24 cellular contexts compared by ENCODE assay signal in the genomic region with DNA sequence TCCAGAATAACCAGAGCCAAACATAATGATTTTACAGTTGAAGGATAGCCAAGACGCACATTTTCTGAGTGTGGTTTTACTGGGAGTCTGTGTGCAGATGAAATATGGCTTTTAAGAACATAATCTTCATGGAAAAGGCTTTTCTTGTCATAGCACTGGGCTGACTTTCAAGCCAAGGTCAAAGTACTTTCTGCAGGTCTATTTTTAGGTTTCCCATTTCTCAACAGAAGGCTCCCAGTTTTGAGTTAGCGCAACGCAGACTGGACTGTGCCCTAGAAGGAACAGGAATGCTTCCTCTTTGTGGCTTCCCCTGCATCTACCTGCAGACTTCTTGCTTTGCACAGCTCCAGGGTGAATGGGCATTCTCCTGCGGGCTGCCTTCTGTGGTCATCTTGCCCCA.
DNase-seq lines count a peak whose midpoint lies in the region; ATAC-seq, FAIRE-seq and TF ChIP-seq lines count a peak whose summit lies in the region.
"Had no signal": no experiment of that assay in that cellular context is flagged by ENCODE, and none has a peak within 500 bp of the region (broad histone marks: within the 10 kb centered on the region; RNA-seq: fewer than 3 reads in every experiment).

No MANE protein-coding gene starts in this region.

- TF ChIP-seq CTCF in astrocyte (IDR thresholded peaks at IDR 0.05; ENCODE audit: insufficient read depth, low read depth, low read length) (no peak), right lobe of liver (IDR thresholded peaks at IDR 0.05) (no peak)

- no peaks in the 10 kb centered on the region for H3K4me1 ChIP-seq in astrocyte (ENCODE audit: insufficient read depth, low read length)
- peaks cover 0 to 20% (median 4%) of the 10 kb centered on the region in 4 donors for H3K4me1 ChIP-seq in right lobe of liver
- H3K4me1 ChIP-seq: HAP-1 had no signal

- H3K4me1 Mint-ChIP-seq in astrocyte (ENCODE audit: low read depth, unreplicated experiment): peaks cover 13% of the 10 kb centered on the region
- H3K4me1 Mint-ChIP-seq: immature natural killer cell had no signal

- no peaks in the 10 kb centered on the region for H3K9me3 Mint-ChIP-seq in astrocyte (ENCODE audit: unreplicated experiment)
- H3K9me3 Mint-ChIP-seq: CD4-positive, CD25-positive, alpha-beta regulatory T cell; immature natural killer cell had no signal

- H3K9me3 ChIP-seq in astrocyte (ENCODE audit: insufficient read depth, low read depth, low read length) (no peaks in the 10 kb centered on the region), right lobe of liver (peaks cover 0 to 4% (median 0%) of the 10 kb centered on the region in 4 donors)
- H3K9me3 ChIP-seq: HAP-1 had no signal

- 29% methylated on average over 4 of the region's 4 CpGs for WGBS in right lobe of liver (ENCODE audit: insufficient coverage, low coverage, low lambda C conversion rate, missing lambda C conversion rate)

- H3K79me2 ChIP-seq in astrocyte (ENCODE audit: insufficient read depth, low read length): no peaks in the 10 kb centered on the region

- no peaks in the 10 kb centered on the region for H3K27me3 Mint-ChIP-seq in astrocyte (ENCODE audit: low read depth, unreplicated experiment)
- H3K27me3 Mint-ChIP-seq: CD4-positive, CD25-positive, alpha-beta regulatory T cell had no signal

- H3K4me3 ChIP-seq in astrocyte (ENCODE audit: insufficient read depth, low read depth, low read length) (no peak overlapping the region), right lobe of liver (no peak overlapping the region), H7 (ENCODE audit: insufficient read depth, low read depth, low read length) (no peak overlapping the region)
- H3K4me3 ChIP-seq: HAP-1 had no signal

- no peak overlapping the region for H3K27ac Mint-ChIP-seq in astrocyte (ENCODE audit: unreplicated experiment)
- H3K27ac Mint-ChIP-seq: CD4-positive, CD25-positive, alpha-beta regulatory T cell; immature natural killer cell had no signal

- H3K36me3 ChIP-seq in astrocyte (ENCODE audit: insufficient read depth, low read length) (no peaks in the 10 kb centered on the region), right lobe of liver (no peaks in the 10 kb centered on the region), H7 (replicated peaks; ENCODE audit: control insufficient read depth, insufficient read depth, low read length) (no peaks in the 10 kb centered on the region)
- H3K36me3 ChIP-seq: HAP-1 had no signal

- no peak overlapping the region for H3K4me3 Mint-ChIP-seq in astrocyte (ENCODE audit: unreplicated experiment)
- H3K4me3 Mint-ChIP-seq: CD4-positive, CD25-positive, alpha-beta regulatory T cell; immature natural killer cell had no signal

- DNase-seq in AML-193 (lab: John Stamatoyannopoulos, UW) (peak; percentile 13 to 15), MV-4-11 (lab: John Stamatoyannopoulos, UW) (peak; percentile 51), astrocyte (ENCODE audit: low read depth) (peak; percentile 36), right lobe of liver (peak in 1 of 3 donors; percentile 51), retina (no peak), GDM1 (lab: John Stamatoyannopoulos, UW) (no peak), H7 (no peak), T-helper 2 cell (no peak)
- DNase-seq: ACHN; activated CD4-positive, alpha-beta T cell treated with anti-CD3 and anti-CD28 coated beads, Interleukin-2, amount 50 U/mL, for 4 hours; activated naive CD4-positive, alpha-beta T cell treated with anti-CD3 and anti-CD28 coated beads, Interleukin-2, amount 50 U/mL, for 16 hours; CD4-positive, CD25-positive, alpha-beta regulatory T cell; DND-41; erythroblast; immature natural killer cell; Karpas-422; NCI-H1436 treated with DMSO at 0.1 percent for 48 hours; NCI-H446; stimulated activated CD4-positive, alpha-beta T cell treated with anti-CD3 and anti-CD28 coated beads, Interleukin-15, amount 100 ng/mL, for 24 hours; stimulated activated naive CD4-positive, alpha-beta T cell treated with Interleukin-2 at 50 U/mL for 16 hours had no signal

- no peak for TF ChIP-seq POLR2A in right lobe of liver (IDR thresholded peaks at IDR 0.05)

- no peaks in the 10 kb centered on the region for H4K20me1 ChIP-seq in astrocyte (ENCODE audit: insufficient read depth, low read length)

- H3K27me3 ChIP-seq in astrocyte (ENCODE audit: insufficient read depth, low read length) (no peaks in the 10 kb centered on the region), right lobe of liver (no peaks in the 10 kb centered on the region), H7 (ENCODE audit: control insufficient read depth, insufficient read depth, low read length) (peaks cover 2% of the 10 kb centered on the region; the same call in 1 of the 2 replicates)

- no peak overlapping the region for H2AFZ ChIP-seq in astrocyte (ENCODE audit: low read depth, low read length)

- H3K4me2 ChIP-seq in astrocyte (ENCODE audit: low read length): no peak overlapping the region

- H3K9ac ChIP-seq in astrocyte (ENCODE audit: low read length): no peak overlapping the region

- intact Hi-C loops in right lobe of liver (cut with DNase I): loop anchor here (10.0 kb wide), 3 partner anchors 225 to 505 kb away; no protein-coding TSS in a partner anchor

- no peak overlapping the region for H3K27ac ChIP-seq in astrocyte (ENCODE audit: low read depth, low read length)
- H3K27ac ChIP-seq in right lobe of liver: no peak overlapping the region
- H3K27ac ChIP-seq: VCaP had no signal

- peak; percentile 78 to 89 (median 79) for ATAC-seq in right lobe of liver
- ATAC-seq: Panc1 had no signal

- no peak for FAIRE-seq in astrocyte (lab: Jason Lieb, UNC)
- FAIRE-seq: GM19239 had no signal

- no peaks in the 10 kb centered on the region for H3K36me3 Mint-ChIP-seq in astrocyte (ENCODE audit: low read depth, unreplicated experiment)
- H3K36me3 Mint-ChIP-seq: CD4-positive, CD25-positive, alpha-beta regulatory T cell; immature natural killer cell had no signal

Comparison
In these comparisons a context has a peak if more than half of its experiments do, and no peak if none do; other contexts are left out.
1. DNase-seq: peak in AML-193 (2 of 2), MV-4-11 (single experiment) and astrocyte (single experiment); none in retina (single experiment), GDM1 (single experiment), H7 (single experiment) and T-helper 2 cell (0 of 5).